Comparison of ENCODE assay signal across 8 cellular contexts in genomic region chr3:135965506-135966348, GRCh38. TPM values are rescaled to one million over a fixed set of nuclear protein-coding genes. Genes with fewer than 3 reads are reported as not detected.
DNase-seq lines count a peak whose midpoint lies in the region; ATAC-seq and TF ChIP-seq lines count a peak whose summit lies in the region.

TSS of gene PPP2R3A (plus strand) at chr3:135965728. CDS start at chr3:136001499, 35,771 bp downstream.

- WGBS in HUES64 = under 1% methylated on average over 89 of the region's 89 CpGs

- H3K27me3 ChIP-seq in HUES64 (ENCODE audit: insufficient read depth, low read length) (no peaks in the 10 kb centered on the region), RWPE2 (ENCODE audit: insufficient read depth, poor library complexity, severe bottlenecking) (no peaks in the 10 kb centered on the region)

- H3K27ac Mint-ChIP-seq in natural killer cell treated with Interleukin-12 subunit alpha and Interleukin-12 subunit beta and Interleukin-15 and Interleukin-18, amount 100 ng/mL, for 72 hours = no peak within 1 kb of the TSS
- peak within 1 kb of the TSS; percentile 59 for H3K27ac Mint-ChIP-seq in stimulated activated naive B cell treated with anti-CD40 and anti-IgM and Interleukin-4, amounts not matched to agents 10 μg/mL and 1 μg/mL and 100 μg/mL, for 72 hours

- H3K4me3 ChIP-seq in HUES64 (ENCODE audit: low read length) (peak within 1 kb of the TSS; percentile 76), RWPE2 (ENCODE audit: severe bottlenecking) (peak within 1 kb of the TSS; percentile 63), fibroblast of the aortic adventitia (ENCODE audit: low read depth, low read length) (peak within 1 kb of the TSS; percentile 83)

- TF ChIP-seq CTCF in RWPE2 (IDR thresholded peaks at IDR 0.05; ENCODE audit: poor library complexity, severe bottlenecking) (no peak), fibroblast of the aortic adventitia (IDR thresholded peaks at IDR 0.05; ENCODE audit: insufficient read depth, low read length) (no peak)

- ATAC-seq in GM21526 (IDR thresholded peaks at IDR 0.05; ENCODE audit: low FRiP score, unreplicated experiment) (peak; percentile 77), RWPE2 (ENCODE audit: low read depth) (peak; percentile 83)
- peak; percentile 96 to 97 for ATAC-seq in natural killer cell treated with Interleukin-12 subunit alpha and Interleukin-12 subunit beta and Interleukin-15 and Interleukin-18, amount 100 ng/mL, for 72 hours
- peak; percentile 87 to 88 for ATAC-seq in stimulated activated naive B cell treated with anti-CD40 and anti-IgM and Interleukin-4, amounts not matched to agents 10 μg/mL and 1 μg/mL and 100 μg/mL, for 72 hours (replicated peaks)

- peak within 1 kb of the TSS; percentile 89 for H3K9ac ChIP-seq in HUES64 (ENCODE audit: low read depth, low read length)

- H3K4me1 ChIP-seq in HUES64 (ENCODE audit: insufficient read depth, low read length) (peaks cover 32% of the 10 kb centered on the region), RWPE2 (ENCODE audit: insufficient read depth, poor library complexity, severe bottlenecking) (peaks cover 19% of the 10 kb centered on the region)

- no peaks in the 10 kb centered on the region for H3K36me3 ChIP-seq in HUES64 (ENCODE audit: insufficient read depth, low read length)
- H3K36me3 ChIP-seq in RWPE2 (ENCODE audit: low read depth) = no peaks in the 10 kb centered on the region

- peaks cover 7 to 12% of the 10 kb centered on the region in 2 donors for H3K4me1 Mint-ChIP-seq in natural killer cell treated with Interleukin-12 subunit alpha and Interleukin-12 subunit beta and Interleukin-15 and Interleukin-18, amount 100 ng/mL, for 72 hours (ENCODE audit: low read depth in 2 of 2)
- peaks cover 3 to 6% of the 10 kb centered on the region in 2 donors for H3K4me1 Mint-ChIP-seq in stimulated activated naive B cell treated with anti-CD40 and anti-IgM and Interleukin-4, amounts not matched to agents 10 μg/mL and 1 μg/mL and 100 μg/mL, for 72 hours

- H3K9me3 Mint-ChIP-seq in natural killer cell treated with Interleukin-12 subunit alpha and Interleukin-12 subunit beta and Interleukin-15 and Interleukin-18, amount 100 ng/mL, for 72 hours = peaks cover 8% of the 10 kb centered on the region
- peaks cover 4 to 16% of the 10 kb centered on the region in 2 donors for H3K9me3 Mint-ChIP-seq in stimulated activated naive B cell treated with anti-CD40 and anti-IgM and Interleukin-4, amounts not matched to agents 10 μg/mL and 1 μg/mL and 100 μg/mL, for 72 hours

- H3K9me3 ChIP-seq in HUES64 (ENCODE audit: insufficient read depth, low read depth, low read length) (no peaks in the 10 kb centered on the region), RWPE2 (ENCODE audit: severe bottlenecking) (no peaks in the 10 kb centered on the region)

- H3K36me3 Mint-ChIP-seq in natural killer cell treated with Interleukin-12 subunit alpha and Interleukin-12 subunit beta and Interleukin-15 and Interleukin-18, amount 100 ng/mL, for 72 hours = no peaks in the 10 kb centered on the region
- no peaks in the 10 kb centered on the region for H3K36me3 Mint-ChIP-seq in stimulated activated naive B cell treated with anti-CD40 and anti-IgM and Interleukin-4, amounts not matched to agents 10 μg/mL and 1 μg/mL and 100 μg/mL, for 72 hours

- peak within 1 kb of the TSS; percentile 80 for H3K4me3 Mint-ChIP-seq in natural killer cell treated with Interleukin-12 subunit alpha and Interleukin-12 subunit beta and Interleukin-15 and Interleukin-18, amount 100 ng/mL, for 72 hours
- H3K4me3 Mint-ChIP-seq in stimulated activated naive B cell treated with anti-CD40 and anti-IgM and Interleukin-4, amounts not matched to agents 10 μg/mL and 1 μg/mL and 100 μg/mL, for 72 hours = peak within 1 kb of the TSS; percentile 81 to 89

- peak within 1 kb of the TSS; percentile 96 for H3K27ac ChIP-seq in HUES64 (ENCODE audit: low read depth, low read length)
- H3K27ac ChIP-seq in RWPE2 (ENCODE audit: poor library complexity, severe bottlenecking) = peak within 1 kb of the TSS; percentile 70

- peaks cover 15 to 39% of the 10 kb centered on the region in 2 donors for H3K27me3 Mint-ChIP-seq in natural killer cell treated with Interleukin-12 subunit alpha and Interleukin-12 subunit beta and Interleukin-15 and Interleukin-18, amount 100 ng/mL, for 72 hours
- peaks cover 36 to 48% of the 10 kb centered on the region in 2 donors for H3K27me3 Mint-ChIP-seq in stimulated activated naive B cell treated with anti-CD40 and anti-IgM and Interleukin-4, amounts not matched to agents 10 μg/mL and 1 μg/mL and 100 μg/mL, for 72 hours

- DNase-seq in COLO668 (lab: John Stamatoyannopoulos, UW; ENCODE audit: unreplicated experiment) (peak; percentile 61), RWPE2 (ENCODE audit: low spot score) (peak; percentile 81), activated gamma-delta T cell treated with Interleukin-2 at 50 U/mL for 16 hours (peak; percentile 63), fibroblast of the aortic adventitia (ENCODE audit: low read depth) (peak; percentile 79)
- DNase-seq in natural killer cell treated with Interleukin-12 subunit alpha and Interleukin-12 subunit beta and Interleukin-15 and Interleukin-18, amount 100 ng/mL, for 72 hours (ENCODE audit: low spot score) = peak; percentile 86
- peak; percentile 60 for DNase-seq in stimulated activated naive B cell treated with anti-CD40 and anti-IgM and Interleukin-4, amounts not matched to agents 10 μg/mL and 1 μg/mL and 100 μg/mL, for 72 hours

RNA-seq across cellular contexts. Expression of gene PPP2R3A, which starts in this region (rescaled TPM):
- 10.5 TPM for polyA plus RNA-seq in HUES64 (2013, experiment 1 of 2)
- 13.3 TPM for polyA plus RNA-seq in HUES64 (2013, experiment 2 of 2)
- 16.1 and 17.9 TPM in 2 replicates for total RNA-seq in fibroblast of the aortic adventitia (ENCODE audit: low replicate concordance)
- total RNA-seq in natural killer cell treated with Interleukin-12 subunit alpha and Interleukin-12 subunit beta and Interleukin-15 and Interleukin-18, amount 100 ng/mL, for 72 hours = under 1 TPM; 0.11 to 0.24 TPM

Comparison
In these comparisons a context has a peak if more than half of its experiments do, and no peak if none do; other contexts are left out.
1. Peak in every context shown above with its lines: DNase-seq, ATAC-seq, H3K4me3 ChIP-seq and H3K27ac ChIP-seq.
2. RNA of gene PPP2R3A (total RNA-seq): 16.1 to 17.9 TPM in fibroblast of the aortic adventitia; 0.11 to 0.24 TPM in natural killer cell treated with Interleukin-12 subunit alpha and Interleukin-12 subunit beta and Interleukin-15 and Interleukin-18, amount 100 ng/mL, for 72 hours; every median in the first group is over 10 times any median in the second.
3. Peak in DNase-seq and ATAC-seq in natural killer cell treated with Interleukin-12 subunit alpha and Interleukin-12 subunit beta and Interleukin-15 and Interleukin-18, amount 100 ng/mL, for 72 hours; RNA of the gene not detected or under 1 TPM.